17 cellular contexts compared by ENCODE assay signal in genomic region chr10:129725011-129725410, GRCh38.
DNase-seq lines count a peak whose midpoint lies in the region; ATAC-seq and TF ChIP-seq lines count a peak whose summit lies in the region.
"Had no signal": no experiment of that assay in that cellular context is flagged by ENCODE, and none has a peak within 500 bp of the region (broad histone marks: within the 10 kb centered on the region; RNA-seq: fewer than 3 reads in every experiment).

No MANE protein-coding gene starts in this region.

- H2BK120ac ChIP-seq in mesendoderm (ENCODE audit: low read depth, low read length) = no peak overlapping the region

- no peaks in the 10 kb centered on the region for H3K9me2 ChIP-seq in OCI-LY7 (ENCODE audit: insufficient read depth, low read length)

- no peak for TF ChIP-seq CTCF in right atrium auricular region (IDR thresholded peaks at IDR 0.05)
- TF ChIP-seq CTCF in right lobe of liver (IDR thresholded peaks at IDR 0.05) = no peak
- no peak for TF ChIP-seq CTCF in OCI-LY7 (conservative IDR thresholded peaks at IDR 0.05; ENCODE audit: low read length)
- TF ChIP-seq CTCF in psoas muscle (IDR thresholded peaks at IDR 0.05) = no peak

- H3K4ac ChIP-seq in mesendoderm (ENCODE audit: low read depth, low read length) = no peak overlapping the region

- no CpG with 5 or more reads among the region's 10 CpGs for WGBS in right lobe of liver (ENCODE audit: insufficient coverage, low coverage, low lambda C conversion rate, missing lambda C conversion rate)
- WGBS in aorta, 2 donors = 95 to 96% methylated on average over 10 of the region's 10 CpGs
- no CpG with 5 or more reads among the region's 10 CpGs for WGBS in mesendoderm (ENCODE audit: extremely low coverage, insufficient coverage, low lambda C conversion rate)
- 87 to 93% (median 91%) methylated on average over 10 of the region's 10 CpGs for WGBS in psoas muscle, 3 donors

- no peak for TF ChIP-seq POLR2A in right lobe of liver (IDR thresholded peaks at IDR 0.05)

- no peak overlapping the region for H4K8ac ChIP-seq in mesendoderm (ENCODE audit: low read depth, low read length)

- no peak overlapping the region for H2AFZ ChIP-seq in OCI-LY7 (ENCODE audit: low read length)

- no peak overlapping the region for H4K5ac ChIP-seq in mesendoderm (ENCODE audit: low read length)

- no peak overlapping the region for H3K9ac ChIP-seq in mesendoderm (ENCODE audit: low read length)
- H3K9ac ChIP-seq: BLaER1 had no signal

- H3K56ac ChIP-seq in mesendoderm (ENCODE audit: low read length) = no peak overlapping the region

- CTCF ChIA-PET in OCI-LY7 (lab: Charles Lee; ENCODE audit: unreplicated experiment) = no interaction called here

- intact Hi-C loops in left cardiac atrium (cut with DNase I) (no loop called here), right lobe of liver (cut with DNase I) (no loop called here), posterior vena cava (cut with DNase I) (no loop called here), aorta (cut with DNase I) (no loop called here), OCI-LY7 (cut with micrococcal nuclease; ENCODE audit: unreplicated experiment) (no loop called here), psoas muscle (cut with DNase I) (no loop called here)

- H3K4me3 ChIP-seq in right atrium auricular region = no peak overlapping the region
- H3K4me3 ChIP-seq in right lobe of liver = no peak overlapping the region
- H3K4me3 ChIP-seq in aorta (ENCODE audit: low read length in 2 of 2) = no peak overlapping the region
- H3K4me3 ChIP-seq in OCI-LY7 (ENCODE audit: low read depth, low read length, poor library complexity, severe bottlenecking) = no peak overlapping the region
- no peak overlapping the region for H3K4me3 ChIP-seq in mesendoderm (ENCODE audit: low read length)
- H3K4me3 ChIP-seq in psoas muscle = no peak overlapping the region
- H3K4me3 ChIP-seq: BLaER1 had no signal

- ATAC-seq in left cardiac atrium (no peak), right lobe of liver (peak; percentile 70 to 88 (median 77)), aorta (ENCODE audit: low FRiP score) (peak; percentile 59), psoas muscle (no peak)

- no TSS peak for BruUV-seq in OCI-LY7 (replicated peaks; lab: Mats Ljungman, UMichigan)

- H3K4me2 ChIP-seq in OCI-LY7 (ENCODE audit: low read length) = no peak overlapping the region
- H3K4me2 ChIP-seq in mesendoderm (ENCODE audit: low read length) = no peak overlapping the region
- H3K4me2 ChIP-seq: BLaER1 had no signal

- H3K36me3 ChIP-seq in right atrium auricular region (no peaks in the 10 kb centered on the region), right lobe of liver (no peaks in the 10 kb centered on the region), aorta (ENCODE audit: control insufficient read depth in 1 of 2, insufficient read depth in 2 of 2, low read length in 1 of 2) (no peaks in the 10 kb centered on the region), OCI-LY7 (ENCODE audit: insufficient read depth, low read length) (no peaks in the 10 kb centered on the region), mesendoderm (ENCODE audit: control insufficient read depth, insufficient read depth, low read length) (no peaks in the 10 kb centered on the region), psoas muscle (ENCODE audit: insufficient read depth in 1 of 2, low read depth in 1 of 2) (no peaks in the 10 kb centered on the region)

- peaks cover 3 to 20% of the 10 kb centered on the region in 2 donors for H3K9me3 ChIP-seq in right atrium auricular region
- H3K9me3 ChIP-seq in right lobe of liver = no peaks in the 10 kb centered on the region
- peaks cover 4% of the 10 kb centered on the region for H3K9me3 ChIP-seq in aorta (ENCODE audit: control insufficient read depth, low read length)
- H3K9me3 ChIP-seq in OCI-LY7 (ENCODE audit: low read length) = no peaks in the 10 kb centered on the region
- peaks cover 13% of the 10 kb centered on the region for H3K9me3 ChIP-seq in psoas muscle

- no peak overlapping the region for H2BK15ac ChIP-seq in mesendoderm (replicated peaks; ENCODE audit: low read depth)

- no peaks in the 10 kb centered on the region for H3K4me1 ChIP-seq in right atrium auricular region
- peaks cover 0 to 16% (median 0%) of the 10 kb centered on the region in 4 donors for H3K4me1 ChIP-seq in right lobe of liver
- H3K4me1 ChIP-seq in aorta (ENCODE audit: control insufficient read depth in 1 of 2, insufficient read depth in 2 of 2, low read length in 2 of 2) = no peaks in the 10 kb centered on the region
- H3K4me1 ChIP-seq in OCI-LY7 (ENCODE audit: insufficient read depth, low read length, poor library complexity, severe bottlenecking) = no peaks in the 10 kb centered on the region
- no peaks in the 10 kb centered on the region for H3K4me1 ChIP-seq in mesendoderm (ENCODE audit: control insufficient read depth, low read depth, low read length)
- no peaks in the 10 kb centered on the region for H3K4me1 ChIP-seq in psoas muscle
- H3K4me1 ChIP-seq: BLaER1 had no signal

- no peak overlapping the region for H3K23ac ChIP-seq in mesendoderm (ENCODE audit: low read length)

- H3K79me1 ChIP-seq in mesendoderm (ENCODE audit: low read length) = no peaks in the 10 kb centered on the region

- DNase-seq in right atrium auricular region (ENCODE audit: low spot score) = peak; percentile 28
- DNase-seq in left cardiac atrium = no peak
- peak in 1 of 3 donors; percentile 66 for DNase-seq in right lobe of liver
- DNase-seq in posterior vena cava (ENCODE audit: low spot score) = peak; percentile 48
- DNase-seq in aorta = no peak
- no peak for DNase-seq in OCI-LY7 (ENCODE audit: low spot score)
- no peak for DNase-seq in mesendoderm
- DNase-seq in psoas muscle = no peak
- DNase-seq: 8988T; AML-193; CD4-positive, CD25-positive, alpha-beta regulatory T cell; DMS53; GF-D8; HCEC 1CT; HFFc6 had no signal

- no peak overlapping the region for H2AK5ac ChIP-seq in mesendoderm (ENCODE audit: low read length)

- no peaks in the 10 kb centered on the region for H3K79me2 ChIP-seq in OCI-LY7 (ENCODE audit: insufficient read depth, low read depth, low read length)
- H3K79me2 ChIP-seq in mesendoderm (ENCODE audit: control insufficient read depth, insufficient read depth, low read length) = no peaks in the 10 kb centered on the region

- no peaks in the 10 kb centered on the region for H4K20me1 ChIP-seq in OCI-LY7 (ENCODE audit: insufficient read depth, low read length)
- H4K20me1 ChIP-seq: BLaER1 had no signal

- H2BK5ac ChIP-seq in mesendoderm (ENCODE audit: low read length) = no peak overlapping the region

- H3K27me3 ChIP-seq in right atrium auricular region = no peaks in the 10 kb centered on the region
- no peaks in the 10 kb centered on the region for H3K27me3 ChIP-seq in right lobe of liver
- no peaks in the 10 kb centered on the region for H3K27me3 ChIP-seq in aorta (ENCODE audit: control insufficient read depth in 1 of 2, insufficient read depth in 2 of 2, low read length in 1 of 2)
- no peaks in the 10 kb centered on the region for H3K27me3 ChIP-seq in mesendoderm (ENCODE audit: insufficient read depth, low read length, poor library complexity)
- H3K27me3 ChIP-seq in psoas muscle (ENCODE audit: insufficient read depth in 3 of 3, low read length in 2 of 3) = no peaks in the 10 kb centered on the region
- H3K27me3 ChIP-seq: BLaER1 had no signal

- POLR2A ChIA-PET in OCI-LY7 (lab: Charles Lee) = no interaction called here

- no peak overlapping the region for H3K18ac ChIP-seq in mesendoderm (ENCODE audit: low read length)

- H3K27ac ChIP-seq in right atrium auricular region (no peak overlapping the region), right lobe of liver (no peak overlapping the region), aorta (ENCODE audit: low read depth in 1 of 2, low read length in 2 of 2) (no peak overlapping the region), OCI-LY7 (ENCODE audit: low read depth, low read length, poor library complexity, severe bottlenecking) (no peak overlapping the region), mesendoderm (ENCODE audit: low read depth, low read length) (no peak overlapping the region), psoas muscle (no peak overlapping the region)
- H3K27ac ChIP-seq: BLaER1, HL-60 had no signal

Comparison
In these comparisons a context has a peak if more than half of its experiments do, and no peak if none do; other contexts are left out.
1. DNase-seq: peak in right atrium auricular region (single experiment) and posterior vena cava (single experiment); none in left cardiac atrium (single experiment), aorta (0 of 2), OCI-LY7 (single experiment), mesendoderm (single experiment) and psoas muscle (0 of 2).
2. ATAC-seq: peak in right lobe of liver (4 of 4) and aorta (single experiment); none in left cardiac atrium (0 of 2) and psoas muscle (0 of 4).